Comparison of ENCODE assay signal across 8 cellular contexts in genomic region chr17:44363613-44364159, GRCh38. TPM values are rescaled to one million over a fixed set of nuclear protein-coding genes. Genes with fewer than 3 reads are reported as not detected.
DNase-seq lines count a peak whose midpoint lies in the region; ATAC-seq and TF ChIP-seq lines count a peak whose summit lies in the region.

FAM171A2 (minus strand) TSS chr17:44363853; CDS start chr17:44363714, 139 bp downstream.

- H3K4me1 ChIP-seq in duodenal mucosa (ENCODE audit: control insufficient read depth in 1 of 2, insufficient read depth in 2 of 2, low read length in 2 of 2) (no peaks in the 10 kb centered on the region), right lobe of liver (peaks cover 0 to 6% (median 0%) of the 10 kb centered on the region in 4 donors)

- H3K9ac ChIP-seq in duodenal mucosa (ENCODE audit: low read depth in 1 of 2, low read length in 2 of 2) = no peak within 1 kb of the TSS

- peaks cover 13 to 28% of the 10 kb centered on the region in 2 donors for H3K27me3 ChIP-seq in duodenal mucosa (ENCODE audit: control insufficient read depth in 1 of 2, insufficient read depth in 2 of 2, low read length in 2 of 2)
- H3K27me3 ChIP-seq in right lobe of liver = no peaks in the 10 kb centered on the region

- H3K36me3 ChIP-seq in duodenal mucosa (ENCODE audit: control insufficient read depth in 1 of 2, insufficient read depth in 2 of 2, low read length in 2 of 2) = no peaks in the 10 kb centered on the region
- no peaks in the 10 kb centered on the region for H3K36me3 ChIP-seq in right lobe of liver

- peak; percentile 85 to 94 (median 89) for ATAC-seq in right lobe of liver
- ATAC-seq in HG03025 (IDR thresholded peaks at IDR 0.05; ENCODE audit: low FRiP score, unreplicated experiment) = no peak

- 1% methylated on average over 38 of the region's 63 CpGs for WGBS in right lobe of liver (ENCODE audit: insufficient coverage, low coverage, low lambda C conversion rate, missing lambda C conversion rate)

- no peaks in the 10 kb centered on the region for H3K9me3 ChIP-seq in duodenal mucosa (ENCODE audit: control insufficient read depth in 1 of 2, low read length in 2 of 2)
- H3K9me3 ChIP-seq in right lobe of liver = no peaks in the 10 kb centered on the region

- peaks cover 6% of the 10 kb centered on the region for H3K4me1 Mint-ChIP-seq in CD14-positive monocyte

- H3K27ac Mint-ChIP-seq in CD14-positive monocyte = peak within 1 kb of the TSS in 2 of 7 donors; percentile 45 to 59

- H3K4me3 Mint-ChIP-seq in CD14-positive monocyte = peak within 1 kb of the TSS; percentile 76 to 90

- peaks cover 50 to 72% (median 53%) of the 10 kb centered on the region in 3 donors for H3K27me3 Mint-ChIP-seq in CD14-positive monocyte (ENCODE audit: low read depth in 3 of 3)

- TF ChIP-seq POLR2A in right lobe of liver (IDR thresholded peaks at IDR 0.05) = no peak

- H3K36me3 Mint-ChIP-seq in CD14-positive monocyte = no peaks in the 10 kb centered on the region

- intact Hi-C loops in CD14-positive monocyte (cut with micrococcal nuclease) = loop anchor here in 1 of 2 donors (2.0 to 5.0 kb wide), 2 partner anchors 41 to 153 kb away; partner anchors contain the start of gene SLC25A39
- intact Hi-C loops in right lobe of liver (cut with DNase I) = no loop called here

- no peak within 1 kb of the TSS for H3K27ac ChIP-seq in duodenal mucosa (ENCODE audit: low read depth, low read length)
- H3K27ac ChIP-seq in right lobe of liver = no peak within 1 kb of the TSS

- peaks cover 0 to 3% (median 0%) of the 10 kb centered on the region in 7 donors for H3K9me3 Mint-ChIP-seq in CD14-positive monocyte

- DNase-seq in CD14-positive monocyte (ENCODE audit: low spot score) (no peak), GOT3 (lab: John Stamatoyannopoulos, UW) (peak; percentile 26), NCI-H2227 treated with DMSO at 0.1 percent for 48 hours (lab: John Stamatoyannopoulos, UW) (peak; percentile 25), right lobe of liver (peak; percentile 52 to 72 (median 63))
- DNase-seq in activated CD4-positive, alpha-beta T cell treated with anti-CD3 and anti-CD28 coated beads, Interleukin-2, amount 50 U/mL, for 1 hour = peak; percentile 63
- peak; percentile 26 to 64 (median 46) for DNase-seq in stimulated activated CD4-positive, alpha-beta T cell treated with anti-CD3 and anti-CD28 coated beads, TNF-alpha, amount 100 ng/mL, for 4 hours (ENCODE audit: low read depth in 3 of 3)

- H3K4me3 ChIP-seq in duodenal mucosa (ENCODE audit: low read depth in 1 of 2, low read length in 2 of 2) = peak within 1 kb of the TSS; percentile 47 to 55
- peak within 1 kb of the TSS; percentile 49 to 57 (median 50) for H3K4me3 ChIP-seq in right lobe of liver

- peak; percentile 87 for TF ChIP-seq CTCF in CD14-positive monocyte (IDR thresholded peaks at IDR 0.05)
- peak; percentile 61 to 99 (median 75) for TF ChIP-seq CTCF in right lobe of liver (IDR thresholded peaks at IDR 0.05)

RNA-seq across cellular contexts. Expression of gene FAM171A2, which starts in this region (rescaled TPM):
- polyA plus RNA-seq in CD14-positive monocyte = not detected
- under 1 TPM; 0.16 to 0.68 (median 0.39) TPM for total RNA-seq in right lobe of liver

Comparison
In these comparisons a context has a peak if more than half of its experiments do, and no peak if none do; other contexts are left out.
1. Peak in DNase-seq, ATAC-seq and H3K4me3 ChIP-seq in right lobe of liver; RNA of the gene not detected or under 1 TPM.